In genomic region chr2:231955758-231956472, GRCh38 we compare ENCODE assay signal across 27 cellular contexts. TPM values are rescaled to one million over a fixed set of nuclear protein-coding genes. Genes with fewer than 3 reads are reported as not detected.
DNase-seq lines count a peak whose midpoint lies in the region; ATAC-seq and TF ChIP-seq lines count a peak whose summit lies in the region.
"Had no signal": no experiment of that assay in that cellular context is flagged by ENCODE, and none has a peak within 500 bp of the region (broad histone marks: within the 10 kb centered on the region; RNA-seq: fewer than 3 reads in every experiment).

No MANE protein-coding gene starts in this region.

- peaks cover 33% of the 10 kb centered on the region for H3K27me3 Mint-ChIP-seq in activated T-cell treated with anti-CD3 and anti-CD28 coated beads, Interleukin-2, amount 50 U/mL, for 72 hours (ENCODE audit: low read depth)
- peaks cover 44% of the 10 kb centered on the region for H3K27me3 Mint-ChIP-seq in central memory CD8-positive, alpha-beta T cell

- DNase-seq in activated T-cell treated with anti-CD3 and anti-CD28 coated beads, Interleukin-2, amount 50 U/mL, for 72 hours = no peak
- DNase-seq in activated T-cell treated with anti-CD3 and anti-CD28 coated beads for 4 hours (no peak), mucosa of descending colon (no peak), NCI-H1417 treated with DMSO at 0.1 percent for 48 hours (lab: John Stamatoyannopoulos, UW) (no peak), nucleus accumbens (lab: John Stamatoyannopoulos, UW) (no peak)
- DNase-seq in central memory CD8-positive, alpha-beta T cell (ENCODE audit: low spot score in 2 of 2) = no peak
- no peak for DNase-seq in activated naive CD4-positive, alpha-beta T cell treated with Interleukin-2 at 50 U/mL for 16 hours
- DNase-seq: 8988T, ACHN, BE2C, Calu3, DMS79 treated with DMSO at 0.1 percent for 48 hours, GF-D8, KG1, MG63, NCI-H1105 treated with DMSO at 0.1 percent for 48 hours, NCI-H2029, NCI-H2227 treated with DMSO at 0.1 percent for 48 hours, NCI-H510A, NCI-H69, SHP77 had no signal

- H3K36me3 Mint-ChIP-seq in activated T-cell treated with anti-CD3 and anti-CD28 coated beads, Interleukin-2, amount 50 U/mL, for 72 hours (ENCODE audit: insufficient read depth in 2 of 2) = peaks cover 0 to 2% of the 10 kb centered on the region in 2 donors
- H3K36me3 Mint-ChIP-seq in central memory CD8-positive, alpha-beta T cell (ENCODE audit: insufficient read depth) = peaks cover 2% of the 10 kb centered on the region
- H3K36me3 Mint-ChIP-seq: CD14-positive monocyte had no signal

- H3K4me3 Mint-ChIP-seq in activated T-cell treated with anti-CD3 and anti-CD28 coated beads, Interleukin-2, amount 50 U/mL, for 72 hours = no peak overlapping the region
- no peak overlapping the region for H3K4me3 Mint-ChIP-seq in central memory CD8-positive, alpha-beta T cell
- H3K4me3 Mint-ChIP-seq: CD14-positive monocyte had no signal

- ATAC-seq in activated T-cell treated with anti-CD3 and anti-CD28 coated beads, Interleukin-2, amount 50 U/mL, for 72 hours (replicated peaks in 1 of 2) = peak; percentile 11 to 43
- no peak for ATAC-seq in central memory CD8-positive, alpha-beta T cell (replicated peaks; ENCODE audit: extremely low read depth, poor library complexity, severe bottlenecking)
- ATAC-seq in mucosa of descending colon = peak; percentile 58
- ATAC-seq in HG03565 (IDR thresholded peaks at IDR 0.05; ENCODE audit: unreplicated experiment) = no peak
- ATAC-seq: HCT116, Panc1 had no signal

- TF ChIP-seq CTCF in mucosa of descending colon (IDR thresholded peaks at IDR 0.05) = no peak

- H3K4me1 Mint-ChIP-seq in activated T-cell treated with anti-CD3 and anti-CD28 coated beads, Interleukin-2, amount 50 U/mL, for 72 hours (ENCODE audit: low read depth) = peaks cover 4% of the 10 kb centered on the region
- H3K4me1 Mint-ChIP-seq in central memory CD8-positive, alpha-beta T cell = peaks cover 4% of the 10 kb centered on the region

- intact Hi-C loops in mucosa of descending colon (cut with DNase I, micrococcal nuclease) = no loop called here

- no peak overlapping the region for H3K27ac Mint-ChIP-seq in activated T-cell treated with anti-CD3 and anti-CD28 coated beads, Interleukin-2, amount 50 U/mL, for 72 hours
- H3K27ac Mint-ChIP-seq in central memory CD8-positive, alpha-beta T cell (ENCODE audit: low read depth) = peak overlapping the region; percentile 27
- H3K27ac Mint-ChIP-seq: CD14-positive monocyte had no signal

- H3K4me1 ChIP-seq in mucosa of descending colon (ENCODE audit: low read depth) = peaks cover 3% of the 10 kb centered on the region
- H3K4me1 ChIP-seq: BE2C had no signal

- H3K9me3 Mint-ChIP-seq in activated T-cell treated with anti-CD3 and anti-CD28 coated beads, Interleukin-2, amount 50 U/mL, for 72 hours = no peaks in the 10 kb centered on the region
- no peaks in the 10 kb centered on the region for H3K9me3 Mint-ChIP-seq in central memory CD8-positive, alpha-beta T cell

- no peak overlapping the region for H3K4me3 ChIP-seq in mucosa of descending colon
- H3K4me3 ChIP-seq: MG63 had no signal

- H3K36me3 ChIP-seq in mucosa of descending colon (ENCODE audit: low read depth) = no peaks in the 10 kb centered on the region
- H3K36me3 ChIP-seq: BE2C, MG63 had no signal

- H3K9me3 ChIP-seq in mucosa of descending colon = no peaks in the 10 kb centered on the region
- H3K9me3 ChIP-seq: BE2C, MG63 had no signal

RNA-seq across cellular contexts. Expression of gene DIS3L2, which starts 5.6 kb away (rescaled TPM):
- 10 to 100 TPM; 28.8 to 38.3 TPM for total RNA-seq in activated T-cell treated with anti-CD3 and anti-CD28 coated beads, Interleukin-2, amount 50 U/mL, for 72 hours
- 10 to 100 TPM; 28.5 to 43.0 (median 42.5) TPM for total RNA-seq in mucosa of descending colon

RNA-seq across cellular contexts. Expression of gene NPPC, which starts 29.7 kb away (rescaled TPM):
- total RNA-seq in activated T-cell treated with anti-CD3 and anti-CD28 coated beads, Interleukin-2, amount 50 U/mL, for 72 hours = 1 to 10 TPM in 1 of 2 donors, under 1 TPM in 1; 0.58 to 1.1 TPM
- total RNA-seq in mucosa of descending colon = 1 to 10 TPM in 1 of 3 donors, under 1 TPM in 1, not detected in 1; 0.39 to 2.7 TPM
- total RNA-seq: Calu3, H4, HT1080 had no signal

Comparison
In these comparisons a context has a peak if more than half of its experiments do, and no peak if none do; other contexts are left out.
1. ATAC-seq: peak in activated T-cell treated with anti-CD3 and anti-CD28 coated beads, Interleukin-2, amount 50 U/mL, for 72 hours (2 of 2) and mucosa of descending colon (single experiment); none in central memory CD8-positive, alpha-beta T cell (single experiment) and HG03565 (single experiment).